ENCODE assay signal across 8 cellular contexts in genomic region chr14:38600572-38600971, GRCh38.
DNase-seq lines count a peak whose midpoint lies in the region; TF ChIP-seq lines count a peak whose summit lies in the region.
"Not testable (repeated sequence)": the region's sequence is repeated elsewhere in the genome, so short reads cannot be mapped to it uniquely, and the experiment has no call there.

No MANE protein-coding gene starts in this region.

- H3K36me3 ChIP-seq in BE2C; GM23248 (ENCODE audit: low read depth); PC-9 (ENCODE audit: low read depth): not testable (repeated sequence)

- not testable (repeated sequence) for H2AFZ ChIP-seq in GM23248, PC-9

- not testable (repeated sequence) for H3K27me3 ChIP-seq in BE2C; GM23248 (replicated peaks; ENCODE audit: insufficient read depth); PC-9 (ENCODE audit: insufficient read depth, low read depth)

- H4K20me1 ChIP-seq in GM23248 (ENCODE audit: insufficient read depth); PC-9 (ENCODE audit: insufficient read depth): not testable (repeated sequence)

- 38 to 49% methylated on average over 2 of the region's 2 CpGs for WGBS in GM23248 (ENCODE audit: low coverage in 1 of 2, low lambda C conversion rate in 2 of 2, missing lambda C conversion rate in 2 of 2), 2 experiments

- not testable (repeated sequence) for H3K9ac ChIP-seq in GM23248

- CTCF ChIA-PET in PC-9 (lab: Charles Lee): not testable (repeated sequence)

- in situ Hi-C loops in GM23248 (cut with MboI): loop anchor here (10.0 kb wide), 1 partner anchor 696 kb away; no protein-coding TSS in a partner anchor
- in situ Hi-C loops in astrocyte of the spinal cord (cut with HindIII; ENCODE audit: low sequenced_read_pairs): not testable (repeated sequence)

- peak; percentile 26; the same call in 1 of the 2 replicates for TF ChIP-seq CTCF in BE2C (IDR thresholded peaks at IDR 0.05; ENCODE audit: low read depth, low read length)
- peak; percentile 48 for TF ChIP-seq CTCF in PC-9 (conservative IDR thresholded peaks at IDR 0.05)
- TF ChIP-seq CTCF in astrocyte of the spinal cord (IDR thresholded peaks at IDR 0.05; ENCODE audit: low read depth, low read length): peak; percentile 22

- not testable (repeated sequence) for H3F3A ChIP-seq in GM23248 (ENCODE audit: insufficient read depth); PC-9 (ENCODE audit: insufficient read depth, low read depth)

- not testable (repeated sequence) for H3K9me2 ChIP-seq in GM23248 (ENCODE audit: insufficient read depth); PC-9 (ENCODE audit: insufficient read depth)

- DNase-seq in BE2C, PC-9: not testable (repeated sequence)
- peak; percentile 61 for DNase-seq in GM23248
- peak; percentile 10 for DNase-seq in MV-4-11 (lab: John Stamatoyannopoulos, UW)
- DNase-seq in astrocyte of the spinal cord (ENCODE audit: low read depth, low spot score): peak; percentile 9
- peak; percentile 6 for DNase-seq in fibroblast of the conjunctiva (ENCODE audit: low read depth)
- peak; percentile 49 to 78 for DNase-seq in lung microvascular endothelial cell (ENCODE audit: low read depth in 2 of 2)
- peak; percentile 12 for DNase-seq in skeletal muscle cell (ENCODE audit: low read depth)

- not testable (repeated sequence) for H3K27ac ChIP-seq in GM23248, PC-9

- not testable (repeated sequence) for H3K4me2 ChIP-seq in GM23248 (ENCODE audit: unreplicated experiment); PC-9

- POLR2A ChIA-PET in PC-9 (lab: Charles Lee; ENCODE audit: unreplicated experiment): not testable (repeated sequence)

- intact Hi-C loops in PC-9 (cut with micrococcal nuclease; ENCODE audit: unreplicated experiment): not testable (repeated sequence)

- H3K4me3 ChIP-seq in BE2C (ENCODE audit: low read depth, low read length); GM23248; PC-9; astrocyte of the spinal cord (ENCODE audit: low read depth, low read length); skeletal muscle cell (ENCODE audit: low read depth, low read length): not testable (repeated sequence)

- not testable (repeated sequence) for H3K79me2 ChIP-seq in GM23248 (ENCODE audit: insufficient read depth); PC-9 (ENCODE audit: low read depth)

- BruUV-seq in PC-9 (replicated peaks; lab: Mats Ljungman, UMichigan): not testable (repeated sequence)

- not testable (repeated sequence) for H3K9me3 ChIP-seq in BE2C; GM23248 (ENCODE audit: low read depth); PC-9 (ENCODE audit: insufficient read depth, low read depth)

- H3K4me1 ChIP-seq in BE2C; GM23248 (ENCODE audit: insufficient read depth); PC-9 (replicated peaks; ENCODE audit: insufficient read depth): not testable (repeated sequence)
